9 cellular contexts compared by ENCODE assay signal in the genomic region with DNA sequence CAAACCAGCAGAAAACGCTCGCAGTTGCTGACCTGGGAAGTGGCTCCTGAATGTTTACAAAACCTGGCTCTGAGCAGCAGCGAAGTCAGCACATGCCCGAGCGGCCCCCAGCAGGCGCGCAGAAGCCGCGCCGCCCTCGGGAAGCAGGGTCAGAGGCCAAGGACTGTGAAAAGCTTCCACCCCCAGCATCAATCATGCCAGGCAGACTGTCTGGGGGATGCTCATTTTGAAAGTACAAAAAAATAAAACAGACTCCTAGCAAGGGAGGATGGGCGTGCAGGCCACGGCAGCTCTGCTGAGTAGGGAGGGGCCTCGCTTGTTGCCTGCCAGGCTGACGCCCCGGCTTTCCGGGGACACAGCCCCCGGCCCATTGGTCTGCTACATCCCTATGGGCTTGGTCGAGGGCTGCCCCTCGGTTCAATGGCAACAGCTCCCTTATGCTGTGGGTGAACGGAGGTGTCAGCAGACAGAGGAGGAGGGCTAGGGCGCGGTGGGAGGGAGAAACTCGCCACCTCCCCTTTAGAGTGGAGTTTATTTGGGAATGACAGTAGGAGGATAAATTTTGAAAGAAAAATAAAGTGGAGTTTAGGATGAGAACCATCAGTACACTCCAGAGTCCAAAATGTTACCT. TPM values are rescaled to one million over a fixed set of nuclear protein-coding genes. Genes with fewer than 3 reads are reported as not detected.
A peak's percentile ranks its signal among the peaks of the same experiment; 100 is the strongest.
DNase-seq lines count a peak whose midpoint lies in the region; ATAC-seq lines count a peak whose summit lies in the region.
"Had no signal": no experiment of that assay in that cellular context is flagged by ENCODE, and none has a peak within 500 bp of the region (broad histone marks: within the 10 kb centered on the region; RNA-seq: fewer than 3 reads in every experiment).

No MANE protein-coding gene starts in this region.

- no peaks in the 10 kb centered on the region for H3K27me3 Mint-ChIP-seq in CD4-positive, CD25-positive, alpha-beta regulatory T cell
- no peaks in the 10 kb centered on the region for H3K27me3 Mint-ChIP-seq in activated T-cell treated with anti-CD3 and anti-CD28 coated beads, Interleukin-2, amount 50 U/mL, for 24 hours

- no peaks in the 10 kb centered on the region for H3K9me3 ChIP-seq in CD4-positive, CD25-positive, alpha-beta regulatory T cell (ENCODE audit: control insufficient read depth in 2 of 2, low read length in 2 of 2)

- peak overlapping the region; percentile 83 for H3K27ac ChIP-seq in CD4-positive, CD25-positive, alpha-beta regulatory T cell (ENCODE audit: insufficient read depth, low read length, poor library complexity, severe bottlenecking)

- peak overlapping the region; percentile 85 to 94 (median 88) for H3K4me3 Mint-ChIP-seq in CD4-positive, CD25-positive, alpha-beta regulatory T cell
- H3K4me3 Mint-ChIP-seq in activated T-cell treated with anti-CD3 and anti-CD28 coated beads, Interleukin-2, amount 50 U/mL, for 24 hours, result peak overlapping the region; percentile 74
- H3K4me3 Mint-ChIP-seq: dendritic cell treated with granulocyte-macrophage colony-stimulating factor and Interleukin-4, amounts not matched to agents 40 ng/mL and 50 ng/mL, for 4 days had no signal

- DNase-seq in CD4-positive, CD25-positive, alpha-beta regulatory T cell, result peak; percentile 45 to 86 (median 52)
- DNase-seq in NCI-H1105 (lab: John Stamatoyannopoulos, UW), result peak; percentile 40
- DNase-seq in activated T-cell treated with anti-CD3 and anti-CD28 coated beads, Interleukin-2, amount 50 U/mL, for 24 hours, result peak; percentile 76
- peak; percentile 87 for DNase-seq in left kidney (ENCODE audit: low read depth, low spot score)
- peak; percentile 24 for DNase-seq in stimulated activated CD8-positive, alpha-beta memory T cell treated with anti-CD3 and anti-CD28 coated beads, Interleukin-7, amount 100 ng/mL, for 24 hours (ENCODE audit: low read depth)
- no peak for DNase-seq in kidney tubule cell (ENCODE audit: low spot score)
- no peak for DNase-seq in NCI-H1092 treated with DMSO at 0.1 percent for 48 hours (lab: John Stamatoyannopoulos, UW)

- H3K36me3 ChIP-seq in CD4-positive, CD25-positive, alpha-beta regulatory T cell (ENCODE audit: control insufficient read depth, insufficient read depth, low read length), result no peaks in the 10 kb centered on the region

- peaks cover 10 to 90% (median 47%) of the 10 kb centered on the region in 4 donors for H3K4me1 Mint-ChIP-seq in CD4-positive, CD25-positive, alpha-beta regulatory T cell
- peaks cover 84% of the 10 kb centered on the region for H3K4me1 Mint-ChIP-seq in activated T-cell treated with anti-CD3 and anti-CD28 coated beads, Interleukin-2, amount 50 U/mL, for 24 hours (ENCODE audit: low read depth)

- H3K36me3 Mint-ChIP-seq in CD4-positive, CD25-positive, alpha-beta regulatory T cell, result peaks cover 9% of the 10 kb centered on the region
- peaks cover 11% of the 10 kb centered on the region for H3K36me3 Mint-ChIP-seq in activated T-cell treated with anti-CD3 and anti-CD28 coated beads, Interleukin-2, amount 50 U/mL, for 24 hours (ENCODE audit: low read depth)

- H3K27ac Mint-ChIP-seq in CD4-positive, CD25-positive, alpha-beta regulatory T cell, result peak overlapping the region; percentile 97 to 99 (median 98)
- H3K27ac Mint-ChIP-seq in activated T-cell treated with anti-CD3 and anti-CD28 coated beads, Interleukin-2, amount 50 U/mL, for 24 hours, result peak overlapping the region; percentile 95

- no peaks in the 10 kb centered on the region for H3K9me3 Mint-ChIP-seq in CD4-positive, CD25-positive, alpha-beta regulatory T cell
- H3K9me3 Mint-ChIP-seq in activated T-cell treated with anti-CD3 and anti-CD28 coated beads, Interleukin-2, amount 50 U/mL, for 24 hours, result no peaks in the 10 kb centered on the region
- H3K9me3 Mint-ChIP-seq: dendritic cell treated with granulocyte-macrophage colony-stimulating factor and Interleukin-4, amounts not matched to agents 40 ng/mL and 50 ng/mL, for 4 days had no signal

- peaks cover 86% of the 10 kb centered on the region for H3K4me1 ChIP-seq in CD4-positive, CD25-positive, alpha-beta regulatory T cell (ENCODE audit: control insufficient read depth, insufficient read depth, low read length, poor library complexity, severe bottlenecking)

- H3K4me3 ChIP-seq in CD4-positive, CD25-positive, alpha-beta regulatory T cell (ENCODE audit: low read depth, low read length), result peak overlapping the region; percentile 66

- ATAC-seq in CD4-positive, CD25-positive, alpha-beta regulatory T cell (ENCODE audit: low read depth in 2 of 2), result peak; percentile 21 to 42
- ATAC-seq in HG03196 (IDR thresholded peaks at IDR 0.05; ENCODE audit: unreplicated experiment), result no peak

- H3K27me3 ChIP-seq in CD4-positive, CD25-positive, alpha-beta regulatory T cell (ENCODE audit: control insufficient read depth, insufficient read depth, low read length), result no peaks in the 10 kb centered on the region

RNA-seq across cellular contexts. Expression of gene GNB1L, which starts 37.7 kb away (rescaled TPM):
- 8.2 TPM for total RNA-seq in CD4-positive, CD25-positive, alpha-beta regulatory T cell
- 10 to 100 TPM; 13.3 to 29.8 (median 19.7) TPM for polyA plus RNA-seq in CD4-positive, CD25-positive, alpha-beta regulatory T cell

RNA-seq across cellular contexts. Expression of gene RTL10, which starts 37.7 kb away (rescaled TPM):
- total RNA-seq in CD4-positive, CD25-positive, alpha-beta regulatory T cell, result 18.8 TPM
- polyA plus RNA-seq in CD4-positive, CD25-positive, alpha-beta regulatory T cell, result 10 to 100 TPM in 2 of 4 donors, 1 to 10 TPM in 2; 7.5 to 12.6 (median 10.9) TPM

RNA-seq across cellular contexts. Expression of gene COMT, which starts 49.2 kb away (rescaled TPM):
- total RNA-seq in CD4-positive, CD25-positive, alpha-beta regulatory T cell, result 27.3 TPM
- 100 to 1,000 TPM in 1 of 4 donors, 10 to 100 TPM in 3; 89.2 to 106 (median 94.5) TPM for polyA plus RNA-seq in CD4-positive, CD25-positive, alpha-beta regulatory T cell

RNA-seq across cellular contexts. Expression of gene TXNRD2, which starts 49.3 kb away (rescaled TPM):
- 25.7 TPM for total RNA-seq in CD4-positive, CD25-positive, alpha-beta regulatory T cell
- 10 to 100 TPM; 11.3 to 12.4 (median 11.7) TPM for polyA plus RNA-seq in CD4-positive, CD25-positive, alpha-beta regulatory T cell

Comparison
In these comparisons a context has a peak if more than half of its experiments do, and no peak if none do; other contexts are left out.
1. DNase-seq: peak in CD4-positive, CD25-positive, alpha-beta regulatory T cell (3 of 3), NCI-H1105 (single experiment), activated T-cell treated with anti-CD3 and anti-CD28 coated beads, Interleukin-2, amount 50 U/mL, for 24 hours (single experiment), left kidney (single experiment) and stimulated activated CD8-positive, alpha-beta memory T cell treated with anti-CD3 and anti-CD28 coated beads, Interleukin-7, amount 100 ng/mL, for 24 hours (single experiment); none in kidney tubule cell (single experiment) and NCI-H1092 treated with DMSO at 0.1 percent for 48 hours (single experiment).